14 cellular contexts compared by ENCODE assay signal in genomic region chr18:27713037-27713726, GRCh38.
DNase-seq lines count a peak whose midpoint lies in the region; ATAC-seq and TF ChIP-seq lines count a peak whose summit lies in the region.
"Had no signal": no experiment of that assay in that cellular context is flagged by ENCODE, and none has a peak within 500 bp of the region (broad histone marks: within the 10 kb centered on the region; RNA-seq: fewer than 3 reads in every experiment).

No MANE protein-coding gene starts in this region.

- peak overlapping the region; percentile 70 for H2AFZ ChIP-seq in neuron (ENCODE audit: low read depth, low read length)

- H3K4me1 ChIP-seq in HUES6 (ENCODE audit: control insufficient read depth, insufficient read depth, low read length) (peaks cover 39% of the 10 kb centered on the region), neuron (ENCODE audit: insufficient read depth, low read length) (peaks cover 53% of the 10 kb centered on the region)

- no peaks in the 10 kb centered on the region for H3K27me3 Mint-ChIP-seq in activated naive CD8-positive, alpha-beta T cell treated with anti-CD3 and anti-CD28 coated beads for 36 hours
- H3K27me3 Mint-ChIP-seq: naive thymus-derived CD4-positive, alpha-beta T cell had no signal

- DNase-seq in NCI-H2196 treated with DMSO at 0.1 percent for 48 hours (lab: John Stamatoyannopoulos, UW; ENCODE audit: unreplicated experiment) (peak; percentile 40), choroid plexus epithelial cell (ENCODE audit: low read depth) (peak; percentile 39)
- no peak for DNase-seq in activated naive CD8-positive, alpha-beta T cell treated with anti-CD3 and anti-CD28 coated beads for 36 hours
- DNase-seq: activated T-cell treated with anti-CD3 and anti-CD28 coated beads, Interleukin-2, amount 50 U/mL, for 1 hour; aorta; naive thymus-derived CD4-positive, alpha-beta T cell; stimulated activated naive CD4-positive, alpha-beta T cell had no signal

- ATAC-seq in GM18517 (IDR thresholded peaks at IDR 0.05; ENCODE audit: unreplicated experiment), result no peak
- no peak for ATAC-seq in HG02571 (IDR thresholded peaks at IDR 0.05; ENCODE audit: unreplicated experiment)
- ATAC-seq in GM18498 (IDR thresholded peaks at IDR 0.05; ENCODE audit: unreplicated experiment), result no peak
- ATAC-seq: GM12878; naive thymus-derived CD4-positive, alpha-beta T cell had no signal

- H3K9me3 ChIP-seq in HUES6 (ENCODE audit: control insufficient read depth, insufficient read depth, low read depth, low read length) (peaks cover 9% of the 10 kb centered on the region), neuron (ENCODE audit: low read length) (peaks cover 3% of the 10 kb centered on the region)
- H3K9me3 ChIP-seq: MG63 had no signal

- H3K36me3 ChIP-seq in HUES6 (ENCODE audit: control insufficient read depth, insufficient read depth, low read length) (no peaks in the 10 kb centered on the region), neuron (ENCODE audit: insufficient read depth, low read length) (no peaks in the 10 kb centered on the region)
- H3K36me3 ChIP-seq: MG63 had no signal

- H3K9ac ChIP-seq in HUES6 (ENCODE audit: low read length), result peak overlapping the region; percentile 13

- H3K4me3 ChIP-seq in HUES6 (ENCODE audit: low read depth, low read length) (no peak overlapping the region), choroid plexus epithelial cell (ENCODE audit: low read depth, low read length) (no peak overlapping the region), neuron (ENCODE audit: low read length) (peak overlapping the region; percentile 14)
- H3K4me3 ChIP-seq: GM12878, MG63 had no signal

- no peaks in the 10 kb centered on the region for H3K36me3 Mint-ChIP-seq in activated naive CD8-positive, alpha-beta T cell treated with anti-CD3 and anti-CD28 coated beads for 36 hours
- H3K36me3 Mint-ChIP-seq: naive thymus-derived CD4-positive, alpha-beta T cell had no signal

- no peak overlapping the region for H3K27ac Mint-ChIP-seq in activated naive CD8-positive, alpha-beta T cell treated with anti-CD3 and anti-CD28 coated beads for 36 hours
- H3K27ac Mint-ChIP-seq: naive thymus-derived CD4-positive, alpha-beta T cell had no signal

- no peak for TF ChIP-seq CTCF in choroid plexus epithelial cell (conservative IDR thresholded peaks at IDR 0.05; ENCODE audit: low read depth, low read length)

- no peak overlapping the region for H3K4me3 Mint-ChIP-seq in activated naive CD8-positive, alpha-beta T cell treated with anti-CD3 and anti-CD28 coated beads for 36 hours
- H3K4me3 Mint-ChIP-seq: naive thymus-derived CD4-positive, alpha-beta T cell had no signal

- H3K27me3 ChIP-seq in HUES6 (ENCODE audit: control insufficient read depth, insufficient read depth, low read length) (no peaks in the 10 kb centered on the region), neuron (ENCODE audit: insufficient read depth, low read length) (no peaks in the 10 kb centered on the region)
- H3K27me3 ChIP-seq: MG63 had no signal

- H3K27ac ChIP-seq in HUES6 (ENCODE audit: low read depth, low read length), result peak overlapping the region; percentile 53

- peaks cover 9% of the 10 kb centered on the region for H3K9me3 Mint-ChIP-seq in activated naive CD8-positive, alpha-beta T cell treated with anti-CD3 and anti-CD28 coated beads for 36 hours

- no peaks in the 10 kb centered on the region for H3K4me1 Mint-ChIP-seq in activated naive CD8-positive, alpha-beta T cell treated with anti-CD3 and anti-CD28 coated beads for 36 hours
- H3K4me1 Mint-ChIP-seq: naive thymus-derived CD4-positive, alpha-beta T cell had no signal
